ENCODE assay signal across 11 cellular contexts in the genomic region with DNA sequence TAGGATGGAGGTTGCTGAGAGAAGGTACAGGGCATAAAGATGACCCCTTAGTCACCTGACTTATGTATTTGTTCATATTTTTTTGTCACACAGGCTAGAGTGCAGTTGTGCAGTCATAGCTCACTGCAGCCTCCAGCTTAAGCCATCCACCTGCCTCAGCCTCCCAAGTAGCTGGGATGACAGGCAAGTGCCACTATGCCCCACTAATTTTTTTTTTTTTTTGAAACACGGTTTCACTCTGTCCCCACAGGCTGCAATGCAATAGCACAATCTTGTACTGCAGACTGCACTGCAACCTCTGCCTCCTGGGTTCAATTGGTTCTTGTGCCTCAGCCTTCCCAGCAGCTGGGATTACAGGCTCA. TPM values are rescaled to one million over a fixed set of nuclear protein-coding genes. Genes with fewer than 3 reads are reported as not detected.
A peak's percentile ranks its signal among the peaks of the same experiment; 100 is the strongest.
DNase-seq lines count a peak whose midpoint lies in the region; ATAC-seq and TF ChIP-seq lines count a peak whose summit lies in the region.
"Had no signal": no experiment of that assay in that cellular context is flagged by ENCODE, and none has a peak within 500 bp of the region (broad histone marks: within the 10 kb centered on the region; RNA-seq: fewer than 3 reads in every experiment).

No MANE protein-coding gene starts in this region.

- no peaks in the 10 kb centered on the region for H3K9me2 ChIP-seq in neural cell (ENCODE audit: insufficient read depth, low read length)

- H3K4me1 Mint-ChIP-seq in CD4-positive, alpha-beta T cell (ENCODE audit: low read depth), result peaks cover 36% of the 10 kb centered on the region

- ATAC-seq in CD4-positive, alpha-beta T cell (ENCODE audit: poor library complexity), result no peak
- ATAC-seq in HG02623 (IDR thresholded peaks at IDR 0.05; ENCODE audit: unreplicated experiment) (no peak), GM21619 (IDR thresholded peaks at IDR 0.05; ENCODE audit: unreplicated experiment) (no peak), HG02840 (IDR thresholded peaks at IDR 0.05; ENCODE audit: low FRiP score, unreplicated experiment) (no peak)

- H3K27ac Mint-ChIP-seq in CD4-positive, alpha-beta T cell, result peak overlapping the region; percentile 80

- no peaks in the 10 kb centered on the region for H3K36me3 ChIP-seq in KMS-11 (ENCODE audit: insufficient read depth)
- H3K36me3 ChIP-seq in neural cell (ENCODE audit: insufficient read depth, low read length), result no peaks in the 10 kb centered on the region
- H3K36me3 ChIP-seq: ascending aorta had no signal

- peaks cover 3% of the 10 kb centered on the region for H3F3A ChIP-seq in neural cell (ENCODE audit: insufficient read depth, low read length, poor library complexity, severe bottlenecking)

- TF ChIP-seq RAD21 in neural cell (conservative IDR thresholded peaks at IDR 0.05), result no peak

- no peaks in the 10 kb centered on the region for H3K9me3 Mint-ChIP-seq in CD4-positive, alpha-beta T cell

- TF ChIP-seq EP300 in neural cell (conservative IDR thresholded peaks at IDR 0.05; ENCODE audit: poor library complexity, severe bottlenecking), result no peak

- H4K20me1 ChIP-seq in KMS-11 (ENCODE audit: insufficient read depth) (no peaks in the 10 kb centered on the region), neural cell (ENCODE audit: insufficient read depth) (no peaks in the 10 kb centered on the region)

- intact Hi-C loops in CD4-positive, alpha-beta T cell (cut with DNase I, micrococcal nuclease), result no loop called here

- no peak overlapping the region for H3K27ac ChIP-seq in CD4-positive, alpha-beta T cell (ENCODE audit: low read depth, low read length)
- H3K27ac ChIP-seq in KMS-11 (no peak overlapping the region), caudate nucleus (ENCODE audit: low read depth, low read length) (peak overlapping the region; percentile 99), neural cell (ENCODE audit: low read length) (peak overlapping the region; percentile 97)

- H3K27me3 ChIP-seq in CD4-positive, alpha-beta T cell (ENCODE audit: control insufficient read depth, insufficient read depth, low read length), result no peaks in the 10 kb centered on the region
- peaks cover 4% of the 10 kb centered on the region; the same call in 1 of the 2 replicates for H3K27me3 ChIP-seq in KMS-11 (ENCODE audit: insufficient read depth, low read depth)
- H3K27me3 ChIP-seq in neural cell (ENCODE audit: insufficient read depth, low read depth, low read length), result no peaks in the 10 kb centered on the region
- H3K27me3 ChIP-seq: ascending aorta had no signal

- no peaks in the 10 kb centered on the region for H3K9me3 ChIP-seq in CD4-positive, alpha-beta T cell (ENCODE audit: control insufficient read depth, low read length)
- no peaks in the 10 kb centered on the region for H3K9me3 ChIP-seq in neural cell (ENCODE audit: low read length)
- H3K9me3 ChIP-seq: ascending aorta had no signal

- no peak for TF ChIP-seq CTCF in CD4-positive, alpha-beta T cell (IDR thresholded peaks at IDR 0.05)
- no peak for TF ChIP-seq CTCF in KMS-11 (conservative IDR thresholded peaks at IDR 0.05; ENCODE audit: low read depth, low read length)
- TF ChIP-seq CTCF in neural cell (IDR thresholded peaks at IDR 0.05; ENCODE audit: poor library complexity, severe bottlenecking), result no peak

- peak overlapping the region; percentile 83; the same call in 1 of the 2 replicates for H3K4me2 ChIP-seq in KMS-11
- peak overlapping the region; percentile 38 for H3K4me2 ChIP-seq in neural cell (ENCODE audit: low read length)

- peaks cover 53% of the 10 kb centered on the region for H3K4me1 ChIP-seq in KMS-11 (ENCODE audit: low read depth, poor library complexity, severe bottlenecking)

- peak overlapping the region; percentile 91; the same call in 1 of the 2 replicates for H2AFZ ChIP-seq in KMS-11 (ENCODE audit: low read depth)
- no peak overlapping the region for H2AFZ ChIP-seq in neural cell (ENCODE audit: low read depth, low read length)

- 0 out of 2 replicates have a peak, but pooled peaks cover 6% of the 10 kb centered on the region for H3K79me2 ChIP-seq in KMS-11 (ENCODE audit: insufficient read depth, low read depth)
- no peaks in the 10 kb centered on the region for H3K79me2 ChIP-seq in neural cell (replicated peaks; ENCODE audit: insufficient read depth, low read length)

- POLR2A ChIA-PET in CD4-positive, alpha-beta T cell (lab: Charles Lee), result interaction anchor here (1.0 to 3.7 kb wide), 6 partner anchors 8 to 135 kb away, joined by 3 to 29 read pairs (median 8); partner anchors contain the start of genes AP4M1, CNPY4, LAMTOR4 and MCM7

- H3K4me3 ChIP-seq in KMS-11 (IDR thresholded peaks at IDR 0.05; ENCODE audit: insufficient read depth, low read depth, low read length), result no peak overlapping the region
- peak overlapping the region; percentile 87 for H3K4me3 ChIP-seq in neural cell (ENCODE audit: low read length)

- H3K4me3 Mint-ChIP-seq in CD4-positive, alpha-beta T cell, result peak overlapping the region; percentile 87

- DNase-seq in CD4-positive, alpha-beta T cell, result no peak
- DNase-seq in caudate nucleus (lab: John Stamatoyannopoulos, UW) (no peak), cerebellar cortex (ENCODE audit: low spot score) (no peak)
- DNase-seq: activated CD4-positive, alpha-beta T cell treated with anti-CD3 and anti-CD28 coated beads for 1 hour; NCI-H345 had no signal

- CTCF ChIA-PET in CD4-positive, alpha-beta T cell (lab: Charles Lee), result interaction anchor here (0.7 to 1.2 kb wide), 2 partner anchors 27 to 53 kb away, joined by 3 read pairs; no protein-coding TSS in a partner anchor

- H3K9ac ChIP-seq in KMS-11 (no peak overlapping the region), neural cell (ENCODE audit: low read length) (peak overlapping the region; percentile 92)

- peaks cover 21% of the 10 kb centered on the region for H3K36me3 Mint-ChIP-seq in CD4-positive, alpha-beta T cell (ENCODE audit: low read depth)

- no peaks in the 10 kb centered on the region for H3K27me3 Mint-ChIP-seq in CD4-positive, alpha-beta T cell

TF ChIP-seq in neural cell, 6 proteins besides CTCF, POLR2A, EP300 and RAD21:
- no peak for TF ChIP-seq POLR2AphosphoS5 (IDR thresholded peaks at IDR 0.05)
- TF ChIP-seq, protein P1, sequence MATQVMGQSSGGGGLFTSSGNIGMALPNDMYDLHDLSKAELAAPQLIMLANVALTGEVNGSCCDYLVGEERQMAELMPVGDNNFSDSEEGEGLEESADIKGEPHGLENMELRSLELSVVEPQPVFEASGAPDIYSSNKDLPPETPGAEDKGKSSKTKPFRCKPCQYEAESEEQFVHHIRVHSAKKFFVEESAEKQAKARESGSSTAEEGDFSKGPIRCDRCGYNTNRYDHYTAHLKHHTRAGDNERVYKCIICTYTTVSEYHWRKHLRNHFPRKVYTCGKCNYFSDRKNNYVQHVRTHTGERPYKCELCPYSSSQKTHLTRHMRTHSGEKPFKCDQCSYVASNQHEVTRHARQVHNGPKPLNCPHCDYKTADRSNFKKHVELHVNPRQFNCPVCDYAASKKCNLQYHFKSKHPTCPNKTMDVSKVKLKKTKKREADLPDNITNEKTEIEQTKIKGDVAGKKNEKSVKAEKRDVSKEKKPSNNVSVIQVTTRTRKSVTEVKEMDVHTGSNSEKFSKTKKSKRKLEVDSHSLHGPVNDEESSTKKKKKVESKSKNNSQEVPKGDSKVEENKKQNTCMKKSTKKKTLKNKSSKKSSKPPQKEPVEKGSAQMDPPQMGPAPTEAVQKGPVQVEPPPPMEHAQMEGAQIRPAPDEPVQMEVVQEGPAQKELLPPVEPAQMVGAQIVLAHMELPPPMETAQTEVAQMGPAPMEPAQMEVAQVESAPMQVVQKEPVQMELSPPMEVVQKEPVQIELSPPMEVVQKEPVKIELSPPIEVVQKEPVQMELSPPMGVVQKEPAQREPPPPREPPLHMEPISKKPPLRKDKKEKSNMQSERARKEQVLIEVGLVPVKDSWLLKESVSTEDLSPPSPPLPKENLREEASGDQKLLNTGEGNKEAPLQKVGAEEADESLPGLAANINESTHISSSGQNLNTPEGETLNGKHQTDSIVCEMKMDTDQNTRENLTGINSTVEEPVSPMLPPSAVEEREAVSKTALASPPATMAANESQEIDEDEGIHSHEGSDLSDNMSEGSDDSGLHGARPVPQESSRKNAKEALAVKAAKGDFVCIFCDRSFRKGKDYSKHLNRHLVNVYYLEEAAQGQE (IDR thresholded peaks at IDR 0.05; ENCODE audit: borderline replicate concordance), result no peak
- TF ChIP-seq TAF1 (IDR thresholded peaks at IDR 0.05; ENCODE audit: low read depth), result no peak
- no peak for TF ChIP-seq SMC3 (conservative IDR thresholded peaks at IDR 0.05; ENCODE audit: poor library complexity)
- no peak for TF ChIP-seq EZH2 (IDR thresholded peaks at IDR 0.05; ENCODE audit: borderline replicate concordance, insufficient read depth, low read length, poor library complexity, severe bottlenecking)
- TF ChIP-seq MXI1 (conservative IDR thresholded peaks at IDR 0.05; ENCODE audit: poor library complexity, severe bottlenecking), result no peak

RNA-seq across cellular contexts. Expression of gene MBLAC1, which starts 1.8 kb away (rescaled TPM):
- 1 to 10 TPM; 3.7 to 4.4 TPM for total RNA-seq in CD4-positive, alpha-beta T cell
- polyA plus RNA-seq in neural cell, result 6.4 and 10.1 TPM in 2 replicates
- 9.0 and 10.2 TPM in 2 replicates for polyA minus RNA-seq in neural cell
- total RNA-seq: ascending aorta had no signal

RNA-seq across cellular contexts. Expression of gene CNPY4, which starts 9.1 kb away (rescaled TPM):
- total RNA-seq in CD4-positive, alpha-beta T cell, result 10 to 100 TPM; 22.5 to 25.6 TPM
- polyA plus RNA-seq in neural cell, result 35.8 and 42.1 TPM in 2 replicates
- polyA minus RNA-seq in neural cell, result 24.1 and 24.9 TPM in 2 replicates

RNA-seq across cellular contexts. Expression of gene TAF6, which starts 9.4 kb away (rescaled TPM):
- total RNA-seq in CD4-positive, alpha-beta T cell, result 10 to 100 TPM; 34.8 to 37.4 TPM
- 23.4 and 40.3 TPM in 2 replicates for polyA plus RNA-seq in neural cell
- 35.7 and 36.3 TPM in 2 replicates for polyA minus RNA-seq in neural cell

RNA-seq across cellular contexts. Expression of gene LAMTOR4, which starts 20.1 kb away (rescaled TPM):
- 100 to 1,000 TPM; 107 to 125 TPM for total RNA-seq in CD4-positive, alpha-beta T cell
- 331 and 333 TPM in 2 replicates for polyA plus RNA-seq in neural cell
- polyA minus RNA-seq in neural cell, result 50.2 and 51.2 TPM in 2 replicates

RNA-seq across cellular contexts. Expression of gene AP4M1, which starts 27.1 kb away (rescaled TPM):
- 1 to 10 TPM; 2.8 to 4.0 TPM for total RNA-seq in CD4-positive, alpha-beta T cell
- 78.9 and 100 TPM in 2 replicates for polyA plus RNA-seq in neural cell
- 34.3 and 35.2 TPM in 2 replicates for polyA minus RNA-seq in neural cell

Comparison
In these comparisons a context has a peak if more than half of its experiments do, and no peak if none do; other contexts are left out.
1. H3K27ac ChIP-seq: peak in caudate nucleus (single experiment) and neural cell (single experiment); none in CD4-positive, alpha-beta T cell (single experiment) and KMS-11 (single experiment).